Comparison of ENCODE assay signal across 12 cellular contexts in genomic region chr1:226268421-226269124, GRCh38. TPM values are rescaled to one million over a fixed set of nuclear protein-coding genes. Genes with fewer than 3 reads are reported as not detected.
DNase-seq lines count a peak whose midpoint lies in the region; ATAC-seq and TF ChIP-seq lines count a peak whose summit lies in the region.
"Had no signal": no experiment of that assay in that cellular context is flagged by ENCODE, and none has a peak within 500 bp of the region (broad histone marks: within the 10 kb centered on the region; RNA-seq: fewer than 3 reads in every experiment).

No MANE protein-coding gene starts in this region.

- peaks cover 7% of the 10 kb centered on the region for H3K36me3 Mint-ChIP-seq in osteocyte (ENCODE audit: unreplicated experiment)
- peaks cover 0 to 36% (median 6%) of the 10 kb centered on the region in 3 donors for H3K36me3 Mint-ChIP-seq in naive thymus-derived CD8-positive, alpha-beta T cell

- DNase-seq in HCEC 1CT (peak; percentile 57), astrocyte of the spinal cord (ENCODE audit: low read depth, low spot score) (peak; percentile 38), kidney tubule cell (ENCODE audit: low spot score) (peak; percentile 51), osteocyte (ENCODE audit: extremely low spot score, unreplicated experiment) (no peak)
- no peak for DNase-seq in naive thymus-derived CD8-positive, alpha-beta T cell
- DNase-seq: activated T-cell treated with anti-CD3 and anti-CD28 coated beads, Interleukin-2, amount 50 U/mL, for 24 hours; endodermal cell had no signal

- POLR2A ChIA-PET in naive thymus-derived CD8-positive, alpha-beta T cell (lab: Charles Lee) = no interaction called here

- no peak overlapping the region for H3K27ac Mint-ChIP-seq in osteocyte (ENCODE audit: unreplicated experiment)
- H3K27ac Mint-ChIP-seq in naive thymus-derived CD8-positive, alpha-beta T cell = no peak overlapping the region
- H3K27ac Mint-ChIP-seq: activated T-cell treated with anti-CD3 and anti-CD28 coated beads, Interleukin-2, amount 50 U/mL, for 24 hours; type B pancreatic cell had no signal

- no peak overlapping the region for H3K4me3 ChIP-seq in astrocyte of the spinal cord (ENCODE audit: low read depth, low read length)

- peak overlapping the region; percentile 77 for H3K27ac ChIP-seq in 22Rv1

- no peaks in the 10 kb centered on the region for H3K27me3 Mint-ChIP-seq in osteocyte (ENCODE audit: unreplicated experiment)
- no peaks in the 10 kb centered on the region for H3K27me3 Mint-ChIP-seq in naive thymus-derived CD8-positive, alpha-beta T cell
- H3K27me3 Mint-ChIP-seq: activated T-cell treated with anti-CD3 and anti-CD28 coated beads, Interleukin-2, amount 50 U/mL, for 24 hours; type B pancreatic cell had no signal

- in situ Hi-C loops in astrocyte of the spinal cord (cut with HindIII; ENCODE audit: low sequenced_read_pairs) = no loop called here

- peaks cover 2% of the 10 kb centered on the region for H3K4me1 Mint-ChIP-seq in osteocyte (ENCODE audit: unreplicated experiment)
- H3K4me1 Mint-ChIP-seq in naive thymus-derived CD8-positive, alpha-beta T cell = no peaks in the 10 kb centered on the region

- TF ChIP-seq CTCF in 22Rv1 (IDR thresholded peaks at IDR 0.05) (no peak), astrocyte of the spinal cord (IDR thresholded peaks at IDR 0.05; ENCODE audit: low read depth, low read length) (no peak), osteocyte (IDR thresholded peaks at IDR 0.05) (no peak)

- ATAC-seq in GM21528 (IDR thresholded peaks at IDR 0.05; ENCODE audit: low FRiP score, unreplicated experiment) (no peak), HG03097 (IDR thresholded peaks at IDR 0.05; ENCODE audit: low FRiP score, unreplicated experiment) (no peak)
- no peak for ATAC-seq in naive thymus-derived CD8-positive, alpha-beta T cell

- no peaks in the 10 kb centered on the region for H3K9me3 Mint-ChIP-seq in osteocyte (ENCODE audit: unreplicated experiment)
- no peaks in the 10 kb centered on the region for H3K9me3 Mint-ChIP-seq in naive thymus-derived CD8-positive, alpha-beta T cell
- H3K9me3 Mint-ChIP-seq: activated T-cell treated with anti-CD3 and anti-CD28 coated beads, Interleukin-2, amount 50 U/mL, for 24 hours; endodermal cell; type B pancreatic cell had no signal

- no peak overlapping the region for H3K4me3 Mint-ChIP-seq in osteocyte (ENCODE audit: unreplicated experiment)
- H3K4me3 Mint-ChIP-seq in naive thymus-derived CD8-positive, alpha-beta T cell = no peak overlapping the region
- H3K4me3 Mint-ChIP-seq: activated T-cell treated with anti-CD3 and anti-CD28 coated beads, Interleukin-2, amount 50 U/mL, for 24 hours; endodermal cell; type B pancreatic cell had no signal

RNA-seq across cellular contexts. Expression of gene LIN9, which starts 40.4 kb away (rescaled TPM):
- 2.7 and 4.2 TPM in 2 replicates for total RNA-seq in osteocyte
- 1 to 10 TPM; 8.2 to 8.7 TPM for total RNA-seq in naive thymus-derived CD8-positive, alpha-beta T cell
- 1 to 10 TPM; 3.6 to 4.2 (median 4.1) TPM for polyA plus RNA-seq in naive thymus-derived CD8-positive, alpha-beta T cell

RNA-seq across cellular contexts. Expression of gene MIXL1, which starts 45.1 kb away (rescaled TPM):
- 0.18 TPM in 1 of 2 replicates, not detected in the other for total RNA-seq in osteocyte
- not detected for total RNA-seq in naive thymus-derived CD8-positive, alpha-beta T cell
- under 1 TPM in 1 of 3 donors, not detected in 2; 0.13 TPM for polyA plus RNA-seq in naive thymus-derived CD8-positive, alpha-beta T cell
- total RNA-seq: mononuclear cell had no signal

Comparison
In these comparisons a context has a peak if more than half of its experiments do, and no peak if none do; other contexts are left out.
1. DNase-seq: peak in HCEC 1CT (single experiment), astrocyte of the spinal cord (single experiment) and kidney tubule cell (single experiment); none in osteocyte (single experiment) and naive thymus-derived CD8-positive, alpha-beta T cell (0 of 10).